ENCODE assay signal across 29 cellular contexts in genomic region chr10:132237871-132238270, GRCh38. TPM values are rescaled to one million over a fixed set of nuclear protein-coding genes. Genes with fewer than 3 reads are reported as not detected.
DNase-seq lines count a peak whose midpoint lies in the region; ATAC-seq and TF ChIP-seq lines count a peak whose summit lies in the region.
"Had no signal": no experiment of that assay in that cellular context is flagged by ENCODE, and none has a peak within 500 bp of the region (broad histone marks: within the 10 kb centered on the region; RNA-seq: fewer than 3 reads in every experiment).

No MANE protein-coding gene starts in this region.

- peak overlapping the region; percentile 81 for H3K27ac ChIP-seq in BLaER1
- H3K27ac ChIP-seq in GM23338 (ENCODE audit: low read depth): no peak overlapping the region
- H3K27ac ChIP-seq: gastroesophageal sphincter, HL-60, pancreas, PC-9, right atrium auricular region, SJCRH30 had no signal

- H3K27me3 ChIP-seq in BLaER1 (no peaks in the 10 kb centered on the region), GM23338 (ENCODE audit: insufficient read depth) (no peaks in the 10 kb centered on the region)
- H3K27me3 ChIP-seq: gastroesophageal sphincter, pancreas, right atrium auricular region, SJCRH30 had no signal

- no peaks in the 10 kb centered on the region for H3F3A ChIP-seq in GM23338 (replicated peaks; ENCODE audit: low read depth)

- H3K36me3 Mint-ChIP-seq in GM23338 (ENCODE audit: low read depth) (no peaks in the 10 kb centered on the region), nephron progenitor cell (ENCODE audit: low read depth) (no peaks in the 10 kb centered on the region)
- H3K36me3 Mint-ChIP-seq: activated naive CD4-positive, alpha-beta T cell treated with anti-CD3 and anti-CD28 coated beads, Interleukin-2, amount 50 U/mL, for 72 hours; naive thymus-derived CD8-positive, alpha-beta T cell; stimulated activated memory B cell treated with anti-CD40 and anti-IgM and Interleukin-4, amounts not matched to agents 10 μg/mL and 1 μg/mL and 100 μg/mL, for 72 hours had no signal

- H3K9ac ChIP-seq in BLaER1: peak overlapping the region; percentile 64; the same call in 1 of the 2 replicates

- no peaks in the 10 kb centered on the region for H4K20me1 ChIP-seq in BLaER1
- no peaks in the 10 kb centered on the region for H4K20me1 ChIP-seq in GM23338 (replicated peaks; ENCODE audit: insufficient read depth)

- peaks cover 6% of the 10 kb centered on the region for H3K27me3 Mint-ChIP-seq in GM23338 (ENCODE audit: insufficient read depth, low read depth, poor library complexity)
- H3K27me3 Mint-ChIP-seq in nephron progenitor cell (ENCODE audit: low read depth, poor library complexity): peaks cover 2% of the 10 kb centered on the region
- H3K27me3 Mint-ChIP-seq: activated CD8-positive, alpha-beta T cell treated with anti-CD3 and anti-CD28 coated beads for 36 hours; activated T-helper 17 cell treated with anti-CD3 and anti-CD28 coated beads, Interleukin-2, amount 50 U/mL, for 72 hours; naive thymus-derived CD8-positive, alpha-beta T cell; stimulated activated memory B cell treated with anti-CD40 and anti-IgM and Interleukin-4, amounts not matched to agents 10 μg/mL and 1 μg/mL and 100 μg/mL, for 72 hours had no signal

- H3K27ac Mint-ChIP-seq in GM23338 (no peak overlapping the region), nephron progenitor cell (peak overlapping the region; percentile 12)
- H3K27ac Mint-ChIP-seq: activated CD8-positive, alpha-beta T cell treated with anti-CD3 and anti-CD28 coated beads for 36 hours; activated naive CD4-positive, alpha-beta T cell treated with anti-CD3 and anti-CD28 coated beads, Interleukin-2, amount 50 U/mL, for 72 hours; activated T-helper 17 cell treated with anti-CD3 and anti-CD28 coated beads, Interleukin-2, amount 50 U/mL, for 72 hours; dendritic cell treated with granulocyte-macrophage colony-stimulating factor and Interleukin-4, amounts not matched to agents 40 ng/mL and 50 ng/mL, for 4 days; stimulated activated memory B cell treated with anti-CD40 and anti-IgM and Interleukin-4, amounts not matched to agents 10 μg/mL and 1 μg/mL and 100 μg/mL, for 72 hours had no signal

- no peaks in the 10 kb centered on the region for H3K79me2 ChIP-seq in GM23338 (replicated peaks; ENCODE audit: insufficient read depth)

- H3K4me1 Mint-ChIP-seq in GM23338: peaks cover 11% of the 10 kb centered on the region
- H3K4me1 Mint-ChIP-seq in nephron progenitor cell: peaks cover 36% of the 10 kb centered on the region
- H3K4me1 Mint-ChIP-seq: activated T-helper 17 cell treated with anti-CD3 and anti-CD28 coated beads, Interleukin-2, amount 50 U/mL, for 72 hours had no signal

- H3K4me3 ChIP-seq in BLaER1 (no peak overlapping the region), GM23338 (no peak overlapping the region)
- H3K4me3 ChIP-seq: gastroesophageal sphincter, pancreas, PC-9, right atrium auricular region, SJCRH30 had no signal

- peaks cover 89% of the 10 kb centered on the region for H3K4me1 ChIP-seq in BLaER1
- no peaks in the 10 kb centered on the region for H3K4me1 ChIP-seq in GM23338 (ENCODE audit: insufficient read depth)
- H3K4me1 ChIP-seq: gastroesophageal sphincter, pancreas, right atrium auricular region had no signal

- TF ChIP-seq CTCF in GM23338 (conservative IDR thresholded peaks at IDR 0.05; ENCODE audit: low read depth in 2 of 2): no peak
- TF ChIP-seq CTCF in nephron progenitor cell (IDR thresholded peaks at IDR 0.05): no peak

- H2AFZ ChIP-seq in GM23338: no peak overlapping the region
- H2AFZ ChIP-seq: PC-9 had no signal

- H3K9me3 Mint-ChIP-seq in GM23338: no peaks in the 10 kb centered on the region
- H3K9me3 Mint-ChIP-seq in nephron progenitor cell: no peaks in the 10 kb centered on the region
- H3K9me3 Mint-ChIP-seq: activated CD8-positive, alpha-beta T cell treated with anti-CD3 and anti-CD28 coated beads for 36 hours; activated naive CD4-positive, alpha-beta T cell treated with anti-CD3 and anti-CD28 coated beads, Interleukin-2, amount 50 U/mL, for 72 hours; activated T-helper 17 cell treated with anti-CD3 and anti-CD28 coated beads, Interleukin-2, amount 50 U/mL, for 72 hours; dendritic cell treated with granulocyte-macrophage colony-stimulating factor and Interleukin-4, amounts not matched to agents 40 ng/mL and 50 ng/mL, for 4 days; immature natural killer cell; naive thymus-derived CD8-positive, alpha-beta T cell; stimulated activated memory B cell treated with anti-CD40 and anti-IgM and Interleukin-4, amounts not matched to agents 10 μg/mL and 1 μg/mL and 100 μg/mL, for 72 hours had no signal

- no peaks in the 10 kb centered on the region for H3K9me2 ChIP-seq in GM23338 (ENCODE audit: insufficient read depth)

- no peaks in the 10 kb centered on the region for H3K9me3 ChIP-seq in BLaER1
- H3K9me3 ChIP-seq: gastroesophageal sphincter, pancreas, right atrium auricular region, SJCRH30 had no signal

- H3K4me3 Mint-ChIP-seq in GM23338: no peak overlapping the region
- H3K4me3 Mint-ChIP-seq in nephron progenitor cell: no peak overlapping the region
- H3K4me3 Mint-ChIP-seq: activated CD8-positive, alpha-beta T cell treated with anti-CD3 and anti-CD28 coated beads for 36 hours; activated T-helper 17 cell treated with anti-CD3 and anti-CD28 coated beads, Interleukin-2, amount 50 U/mL, for 72 hours; dendritic cell treated with granulocyte-macrophage colony-stimulating factor and Interleukin-4, amounts not matched to agents 40 ng/mL and 50 ng/mL, for 4 days; immature natural killer cell; naive thymus-derived CD8-positive, alpha-beta T cell; stimulated activated memory B cell treated with anti-CD40 and anti-IgM and Interleukin-4, amounts not matched to agents 10 μg/mL and 1 μg/mL and 100 μg/mL, for 72 hours had no signal

- H3K36me3 ChIP-seq in BLaER1: no peaks in the 10 kb centered on the region
- H3K36me3 ChIP-seq in GM23338 (ENCODE audit: insufficient read depth): no peaks in the 10 kb centered on the region
- H3K36me3 ChIP-seq: gastroesophageal sphincter, pancreas, right atrium auricular region, SJCRH30 had no signal

- no peak for DNase-seq in GM23338 (ENCODE audit: low spot score)
- DNase-seq in astrocyte of the hippocampus (ENCODE audit: low read depth, low spot score): peak; percentile 29
- no peak for DNase-seq in nephron progenitor cell
- no peak for DNase-seq in activated effector memory CD4-positive, alpha-beta T cell treated with Interleukin-2 at 50 U/mL for 16 hours
- DNase-seq in cortex of kidney (lab: John Stamatoyannopoulos, UW): no peak
- DNase-seq: ACHN; activated CD8-positive, alpha-beta T cell treated with anti-CD3 and anti-CD28 coated beads for 36 hours; immature natural killer cell; Karpas-422; NCI-H1694; NCI-H2171; NCI-H510A; PC-9; SJCRH30; stimulated activated CD4-positive, alpha-beta T cell treated with anti-CD3 and anti-CD28 coated beads, Interleukin-4, amount 100 ng/mL, for 24 hours had no signal

- ATAC-seq in GM23338: peak; percentile 23
- ATAC-seq in esophagus mucosa: no peak
- no peak for ATAC-seq in HG02588 (IDR thresholded peaks at IDR 0.05; ENCODE audit: unreplicated experiment)
- ATAC-seq: activated CD8-positive, alpha-beta T cell treated with anti-CD3 and anti-CD28 coated beads for 36 hours; activated naive CD4-positive, alpha-beta T cell treated with anti-CD3 and anti-CD28 coated beads, Interleukin-2, amount 50 U/mL, for 72 hours; activated T-helper 17 cell treated with anti-CD3 and anti-CD28 coated beads, Interleukin-2, amount 50 U/mL, for 72 hours; gastroesophageal sphincter; HCT116; left lobe of liver; naive thymus-derived CD8-positive, alpha-beta T cell; stimulated activated memory B cell treated with anti-CD40 and anti-IgM and Interleukin-4, amounts not matched to agents 10 μg/mL and 1 μg/mL and 100 μg/mL, for 72 hours had no signal

- H3K4me2 ChIP-seq in BLaER1 (peak overlapping the region; percentile 91), GM23338 (no peak overlapping the region)
- H3K4me2 ChIP-seq: PC-9 had no signal

TF ChIP-seq in GM23338, 12 proteins besides CTCF, POLR2A, EP300 and RAD21 (continues in another document):
- TF ChIP-seq ZNF331 (CRISPR knock-in tag; IDR thresholded peaks at IDR 0.05; ENCODE audit: low read depth) (no peak), ZNF114 (CRISPR knock-in tag; IDR thresholded peaks at IDR 0.05) (no peak), NANOG (IDR thresholded peaks at IDR 0.05; ENCODE audit: borderline replicate concordance) (no peak), POLR2AphosphoS5 (IDR thresholded peaks at IDR 0.05; ENCODE audit: low read depth) (no peak), EZH2phosphoT487 (IDR thresholded peaks at IDR 0.05; ENCODE audit: unreplicated experiment) (no peak), JUNB (IDR thresholded peaks at IDR 0.05; ENCODE audit: unreplicated experiment) (no peak), REST (IDR thresholded peaks at IDR 0.05; ENCODE audit: unreplicated experiment) (no peak), CREB1 (CRISPR knock-in tag; IDR thresholded peaks at IDR 0.05; ENCODE audit: low read depth) (no peak)

RNA-seq across cellular contexts. Expression of gene DPYSL4, which starts 51.1 kb away (rescaled TPM):
- total RNA-seq in GM23338 (2014; rRNA removed; shearing (Covaris generic)): 23.9 and 24.6 TPM in 2 replicates
- 9.7 and 10.6 TPM in 2 replicates for polyA plus RNA-seq in GM23338 (2016; fragmentation: Nextera tagmentation; extraction: Ambion mirVana)
- 1.6 TPM for total RNA-seq in esophagus mucosa
- total RNA-seq: SJCRH30 had no signal
- polyA plus RNA-seq: immature natural killer cell had no signal
